Comparison of ENCODE assay signal across 13 cellular contexts in genomic region chr10:921471-922414, GRCh38. TPM values are rescaled to one million over a fixed set of nuclear protein-coding genes. Genes with fewer than 3 reads are reported as not detected.
A peak's percentile ranks its signal among the peaks of the same experiment; 100 is the strongest.
DNase-seq lines count a peak whose midpoint lies in the region; ATAC-seq, FAIRE-seq and TF ChIP-seq lines count a peak whose summit lies in the region.
"Had no signal": no experiment of that assay in that cellular context is flagged by ENCODE, and none has a peak within 500 bp of the region (broad histone marks: within the 10 kb centered on the region; RNA-seq: fewer than 3 reads in every experiment).

No MANE protein-coding gene starts in this region.

- H3K27ac ChIP-seq in A549: no peak overlapping the region
- H3K27ac ChIP-seq in GM23338 (ENCODE audit: low read depth): 0 out of 2 replicates have a peak overlapping the region, but pooled peaks have one; percentile 42
- H3K27ac ChIP-seq in hepatocyte: peak overlapping the region; percentile 4

- TF ChIP-seq CTCF in A549 (IDR thresholded peaks at IDR 0.05): no peak
- TF ChIP-seq CTCF in GM23338 (conservative IDR thresholded peaks at IDR 0.05; ENCODE audit: low read depth in 2 of 2): no peak
- no peak for TF ChIP-seq CTCF in WTC11 (IDR thresholded peaks at IDR 0.05)
- no peak for TF ChIP-seq CTCF in hepatocyte (IDR thresholded peaks at IDR 0.05; ENCODE audit: poor library complexity)

- no peak for TF ChIP-seq EP300 in A549 (IDR thresholded peaks at IDR 0.05)

- H3K36me3 ChIP-seq in GM23338 (ENCODE audit: insufficient read depth) (no peaks in the 10 kb centered on the region), hepatocyte (replicated peaks; ENCODE audit: insufficient read depth, low read depth) (no peaks in the 10 kb centered on the region)

- POLR2A ChIA-PET in A549 (lab: Yijun Ruan, JAX) (no interaction called here), WTC11 (lab: Charles Lee) (no interaction called here)
- POLR2A ChIA-PET in activated CD4-positive, alpha-beta memory T cell treated with anti-CD3 and anti-CD28 coated beads for 36 hours (lab: Charles Lee): no interaction called here

- H3K4me1 Mint-ChIP-seq in GM23338: peaks cover 15% of the 10 kb centered on the region
- H3K4me1 Mint-ChIP-seq in WTC11: peaks cover 19% of the 10 kb centered on the region
- H3K4me1 Mint-ChIP-seq in activated CD4-positive, alpha-beta memory T cell treated with anti-CD3 and anti-CD28 coated beads for 36 hours (ENCODE audit: low read depth): peaks cover 42% of the 10 kb centered on the region

- no peak overlapping the region for H3K27ac Mint-ChIP-seq in GM23338
- H3K27ac Mint-ChIP-seq in WTC11: peak overlapping the region; percentile 74
- H3K27ac Mint-ChIP-seq in activated CD4-positive, alpha-beta memory T cell treated with anti-CD3 and anti-CD28 coated beads for 36 hours: no peak overlapping the region
- H3K27ac Mint-ChIP-seq: activated T-helper 2 cell treated with anti-CD3 and anti-CD28 coated beads, Interferon-gamma antibody, Interleukin-2, Interleukin-4, amounts not matched to agents 10 μg/mL and 5 μg/mL and 100 μg/mL, durations not matched to agents 14 hours and 24 hours and 36 hours; CD8-positive, alpha-beta T cell had no signal

- WGBS in A549 (ENCODE audit: missing lambda C conversion rate): 88% methylated on average over 14 of the region's 14 CpGs
- WGBS in hepatocyte (ENCODE audit: low lambda C conversion rate, missing lambda C conversion rate): 89% methylated on average over 14 of the region's 14 CpGs

- no peak for TF ChIP-seq RAD21 in A549 (conservative IDR thresholded peaks at IDR 0.05 in 1 of 2, IDR thresholded peaks at IDR 0.05 in 1 of 2)

- no peaks in the 10 kb centered on the region for H3K27me3 ChIP-seq in GM23338 (ENCODE audit: insufficient read depth)
- H3K27me3 ChIP-seq in hepatocyte: no peaks in the 10 kb centered on the region

- H3K9me2 ChIP-seq in GM23338 (ENCODE audit: insufficient read depth) (no peaks in the 10 kb centered on the region), hepatocyte (replicated peaks; ENCODE audit: insufficient read depth) (no peaks in the 10 kb centered on the region)

- no peaks in the 10 kb centered on the region for H3F3A ChIP-seq in GM23338 (replicated peaks; ENCODE audit: low read depth)

- ATAC-seq in A549 (peak in 1 of 2 experiments; percentile 25; a peak in 1 of 6 replicates), GM23338 (no peak), WTC11 (no peak), GM18873 (IDR thresholded peaks at IDR 0.05; ENCODE audit: low FRiP score, unreplicated experiment) (no peak)
- ATAC-seq: CD8-positive, alpha-beta T cell had no signal

- peaks cover 75% of the 10 kb centered on the region for H4K20me1 ChIP-seq in GM23338 (replicated peaks; ENCODE audit: insufficient read depth)
- H4K20me1 ChIP-seq in hepatocyte (ENCODE audit: insufficient read depth, poor library complexity, severe bottlenecking): peaks cover 95% of the 10 kb centered on the region

- TF ChIP-seq POLR2A in A549 (IDR thresholded peaks at IDR 0.05; ENCODE audit: low read length): no peak

- H3K36me3 Mint-ChIP-seq in GM23338 (ENCODE audit: low read depth) (peaks cover 23% of the 10 kb centered on the region; the same call in 2 of the 3 replicates), WTC11 (peaks cover 18% of the 10 kb centered on the region; the same call in 1 of the 2 replicates)
- peaks cover 21% of the 10 kb centered on the region for H3K36me3 Mint-ChIP-seq in activated CD4-positive, alpha-beta memory T cell treated with anti-CD3 and anti-CD28 coated beads for 36 hours

- peaks cover 100% of the 10 kb centered on the region for H3K79me2 ChIP-seq in GM23338 (replicated peaks; ENCODE audit: insufficient read depth)
- H3K79me2 ChIP-seq in hepatocyte: peaks cover 100% of the 10 kb centered on the region

- CTCF ChIA-PET in A549 (lab: Yijun Ruan, JAX): no interaction called here
- CTCF ChIA-PET in WTC11 (lab: Charles Lee): no interaction called here
- CTCF ChIA-PET in activated CD4-positive, alpha-beta memory T cell treated with anti-CD3 and anti-CD28 coated beads for 36 hours (lab: Charles Lee): no interaction called here

- H3K4me3 ChIP-seq in A549: no peak overlapping the region
- H3K4me3 ChIP-seq in GM23338: no peak overlapping the region
- H3K4me3 ChIP-seq in hepatocyte: no peak overlapping the region

- DNase-seq in A549 (ENCODE audit: low read depth in 1 of 2, low spot score in 1 of 2) (no peak), GM23338 (ENCODE audit: low spot score) (no peak), WTC11 (ENCODE audit: low spot score) (no peak), hepatocyte (ENCODE audit: low spot score) (no peak), DMS153 treated with DMSO at 0.1 percent for 48 hours (lab: John Stamatoyannopoulos, UW; ENCODE audit: unreplicated experiment) (no peak), T-helper 2 cell (no peak)
- DNase-seq in activated CD4-positive, alpha-beta memory T cell treated with anti-CD3 and anti-CD28 coated beads for 36 hours: no peak
- DNase-seq: effector memory CD4-positive, alpha-beta T cell had no signal

- H3K27me3 Mint-ChIP-seq in GM23338 (ENCODE audit: insufficient read depth, low read depth, poor library complexity) (peaks cover 3% of the 10 kb centered on the region), WTC11 (ENCODE audit: low read depth) (no peaks in the 10 kb centered on the region)
- H3K27me3 Mint-ChIP-seq in activated CD4-positive, alpha-beta memory T cell treated with anti-CD3 and anti-CD28 coated beads for 36 hours: no peaks in the 10 kb centered on the region

- H3K4me2 ChIP-seq in A549: no peak overlapping the region
- H3K4me2 ChIP-seq in GM23338: no peak overlapping the region
- no peak overlapping the region for H3K4me2 ChIP-seq in hepatocyte

- no peaks in the 10 kb centered on the region for H3K9me3 Mint-ChIP-seq in GM23338
- 0 out of 2 replicates have a peak, but pooled peaks cover 3% of the 10 kb centered on the region for H3K9me3 Mint-ChIP-seq in WTC11
- peaks cover 2% of the 10 kb centered on the region for H3K9me3 Mint-ChIP-seq in activated CD4-positive, alpha-beta memory T cell treated with anti-CD3 and anti-CD28 coated beads for 36 hours
- H3K9me3 Mint-ChIP-seq: activated T-helper 2 cell treated with anti-CD3 and anti-CD28 coated beads, Interferon-gamma antibody, Interleukin-2, Interleukin-4, amounts not matched to agents 10 μg/mL and 5 μg/mL and 100 μg/mL, durations not matched to agents 14 hours and 24 hours and 36 hours; CD8-positive, alpha-beta T cell had no signal

- peaks cover 20% of the 10 kb centered on the region for H3K4me1 ChIP-seq in A549
- H3K4me1 ChIP-seq in GM23338 (ENCODE audit: insufficient read depth): peaks cover 4% of the 10 kb centered on the region; the same call in 1 of the 2 replicates
- peaks cover 30% of the 10 kb centered on the region for H3K4me1 ChIP-seq in hepatocyte (ENCODE audit: insufficient read depth)

- no peak for FAIRE-seq in A549 (lab: Jason Lieb, UNC)
- FAIRE-seq: keratinocyte, TTC549 had no signal

- H2AFZ ChIP-seq in GM23338 (no peak overlapping the region), hepatocyte (no peak overlapping the region)

- no peak overlapping the region for H3K4me3 Mint-ChIP-seq in GM23338
- H3K4me3 Mint-ChIP-seq in WTC11: no peak overlapping the region
- H3K4me3 Mint-ChIP-seq in activated CD4-positive, alpha-beta memory T cell treated with anti-CD3 and anti-CD28 coated beads for 36 hours: no peak overlapping the region
- H3K4me3 Mint-ChIP-seq: CD8-positive, alpha-beta T cell had no signal

- intact Hi-C loops in activated CD4-positive, alpha-beta memory T cell treated with anti-CD3 and anti-CD28 coated beads for 36 hours (cut with micrococcal nuclease): no loop called here

- H3K9me3 ChIP-seq in A549: no peaks in the 10 kb centered on the region
- no peaks in the 10 kb centered on the region for H3K9me3 ChIP-seq in hepatocyte (ENCODE audit: low read depth)

TF ChIP-seq in A549, 52 proteins besides CTCF, POLR2A, EP300 and RAD21 (continues in another document):
- TF ChIP-seq CHD2 (IDR thresholded peaks at IDR 0.05; ENCODE audit: low read length, partially characterized antibody): no peak

TF ChIP-seq in GM23338, 12 proteins besides CTCF, POLR2A, EP300 and RAD21:
- TF ChIP-seq CREB1 (CRISPR knock-in tag; IDR thresholded peaks at IDR 0.05; ENCODE audit: low read depth) (no peak), POLR2AphosphoS5 (IDR thresholded peaks at IDR 0.05; ENCODE audit: low read depth) (no peak), STAT1 (IDR thresholded peaks at IDR 0.05; ENCODE audit: unreplicated experiment) (no peak)
TF ChIP-seq in GM23338: peak in this region for 0.

TF ChIP-seq in WTC11, 78 proteins besides CTCF, POLR2A, EP300 and RAD21 (continues in another document):
- TF ChIP-seq ZNF317 (CRISPR knock-in tag; IDR thresholded peaks at IDR 0.05; ENCODE audit: borderline replicate concordance, low read depth) (no peak), ZNF396 (CRISPR knock-in tag; IDR thresholded peaks at IDR 0.05; ENCODE audit: borderline replicate concordance) (no peak), ZBTB21 (CRISPR knock-in tag; IDR thresholded peaks at IDR 0.05; ENCODE audit: borderline replicate concordance) (no peak), GABPB1 (CRISPR knock-in tag; IDR thresholded peaks at IDR 0.05) (no peak), IRF2 (CRISPR knock-in tag; IDR thresholded peaks at IDR 0.05; ENCODE audit: borderline replicate concordance, low read depth) (no peak), ZNF219 (CRISPR knock-in tag; IDR thresholded peaks at IDR 0.05; ENCODE audit: borderline replicate concordance) (no peak)

RNA-seq across cellular contexts. Expression of gene LARP4B, which starts 9.8 kb away (rescaled TPM):
- polyA plus RNA-seq in A549 (2011; rRNA removed): 53.7 and 54.2 TPM in 2 replicates
- 25.0 and 26.9 TPM in 2 replicates for polyA plus RNA-seq in A549 (2012; cell fraction: cytosol; rRNA removed)
- polyA plus RNA-seq in A549 (2012; cell fraction: nucleus; rRNA removed): 47.2 and 60.8 TPM in 2 replicates
- 25.5 to 26.9 TPM (median 26.4 TPM) in 3 replicates for polyA plus RNA-seq in A549 (2017; fragmentation: RNase III; extraction: RNeasy Plus Mini Kit Qiagen cat#74134 plus additional on column Dnase treatment)
- 102 and 103 TPM in 2 replicates for polyA minus RNA-seq in A549 (2011; rRNA and poly(A)+ RNA removed)
- total RNA-seq in GM23338 (2014; rRNA removed; shearing (Covaris generic)): 52.3 and 59.6 TPM in 2 replicates
- 14.6 and 18.3 TPM in 2 replicates for polyA plus RNA-seq in GM23338 (2016; fragmentation: Nextera tagmentation; extraction: Ambion mirVana)
- total RNA-seq in WTC11 (2021): 83.0 to 91.5 TPM (median 87.1 TPM) in 3 replicates
- 38.5 and 43.4 TPM in 2 replicates for total RNA-seq in hepatocyte
- polyA plus RNA-seq in hepatocyte: 23.9 and 28.4 TPM in 2 replicates
- 10 to 100 TPM; 92.1 to 95.0 TPM for total RNA-seq in activated CD4-positive, alpha-beta memory T cell treated with anti-CD3 and anti-CD28 coated beads for 36 hours

Comparison
In these comparisons a context has a peak if more than half of its experiments do, and no peak if none do; other contexts are left out.
1. H3K27ac ChIP-seq: peak in GM23338 (single experiment) and hepatocyte (single experiment); none in A549 (0 of 2).